In the genomic region with DNA sequence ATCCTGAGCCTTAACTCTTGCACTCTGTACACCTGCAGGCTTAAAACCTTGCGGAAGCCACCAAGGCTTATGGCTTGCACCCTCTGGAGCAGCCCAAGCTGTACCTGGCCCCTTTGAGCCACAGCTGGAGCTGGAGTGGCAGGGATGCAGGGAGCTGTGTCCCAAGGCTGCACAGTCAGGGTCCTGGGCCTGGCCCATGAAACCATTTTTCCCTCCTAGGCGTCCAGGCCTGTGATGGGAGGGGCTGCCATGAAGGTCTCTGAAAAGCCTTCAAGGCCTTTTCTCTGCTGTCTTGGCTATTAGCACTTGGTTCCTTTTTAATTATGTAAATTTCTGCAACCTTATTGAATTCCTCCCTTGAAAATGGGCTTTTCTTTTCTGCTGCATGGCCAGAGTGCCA, we compare ENCODE assay signal across 35 cellular contexts. TPM values are rescaled to one million over a fixed set of nuclear protein-coding genes. Genes with fewer than 3 reads are reported as not detected.
"Had no signal": no experiment of that assay in that cellular context is flagged by ENCODE, and none has a peak within 500 bp of the region (broad histone marks: within the 10 kb centered on the region; RNA-seq: fewer than 3 reads in every experiment).

No MANE protein-coding gene starts in this region.

- H3K4me3 ChIP-seq: adrenal gland, ascending aorta, body of pancreas, breast epithelium, cardiac muscle cell had no signal

- ATAC-seq: activated naive CD4-positive, alpha-beta T cell treated with anti-CD3 and anti-CD28 coated beads, Interleukin-2, amount 50 U/mL, for 72 hours; activated naive CD8-positive, alpha-beta T cell treated with anti-CD3 and anti-CD28 coated beads, Interleukin-2, amount 50 U/mL, for 24 hours; activated T-cell treated with anti-CD3 and anti-CD28 coated beads, Interleukin-2, amount 50 U/mL, for 4 hours; activated T-cell treated with anti-CD3 and anti-CD28 coated beads, Interleukin-2, amount 50 U/mL, for 72 hours; activated T-helper 17 cell treated with anti-CD3 and anti-CD28 coated beads, Interleukin-2, amount 50 U/mL, for 72 hours; body of pancreas had no signal

- H3K4me1 ChIP-seq: adrenal gland, ascending aorta, body of pancreas, breast epithelium had no signal

- H3K27me3 ChIP-seq: adrenal gland, ascending aorta, body of pancreas, brain microvascular endothelial cell, breast epithelium, cardiac muscle cell had no signal

- H3K27ac ChIP-seq: adrenal gland, ascending aorta, body of pancreas, brain microvascular endothelial cell, breast epithelium, cardiac muscle cell had no signal

- DNase-seq: activated effector memory CD4-positive, alpha-beta T cell treated with anti-CD3 and anti-CD28 coated beads, Interleukin-2, amount 50 U/mL, for 16 hours; activated effector memory CD4-positive, alpha-beta T cell treated with Interleukin-2 at 50 U/mL for 16 hours; activated gamma-delta T cell; activated gamma-delta T cell treated with Interleukin-2 at 50 U/mL for 16 hours; activated naive CD4-positive, alpha-beta T cell; activated naive CD4-positive, alpha-beta T cell treated with anti-CD3 and anti-CD28 coated beads for 36 hours; activated naive CD4-positive, alpha-beta T cell treated with anti-CD3 and anti-CD28 coated beads, Interleukin-2, amount 10 ng/mL, durations not matched to agents 7 days and 5 days; activated naive CD4-positive, alpha-beta T cell treated with anti-CD3 and anti-CD28 coated beads, Interleukin-2, amount 50 U/mL, for 16 hours; activated naive CD4-positive, alpha-beta T cell treated with Interleukin-2 at 50 U/mL for 16 hours; activated naive CD8-positive, alpha-beta T cell treated with anti-CD3 and anti-CD28 coated beads for 36 hours; activated naive CD8-positive, alpha-beta T cell treated with anti-CD3 and anti-CD28 coated beads, Interleukin-2, amount 10 ng/mL, durations not matched to agents 7 days and 5 days; activated naive CD8-positive, alpha-beta T cell treated with anti-CD3 and anti-CD28 coated beads, Interleukin-2, amount 50 U/mL, for 24 hours; activated T-cell treated with anti-CD3 and anti-CD28 coated beads, Interleukin-2, amount 50 U/mL, for 1 hour; activated T-cell treated with anti-CD3 and anti-CD28 coated beads, Interleukin-2, amount 50 U/mL, for 24 hours; activated T-cell treated with anti-CD3 and anti-CD28 coated beads, Interleukin-2, amount 50 U/mL, for 4 hours; activated T-cell treated with anti-CD3 and anti-CD28 coated beads, Interleukin-2, amount 50 U/mL, for 48 hours; activated T-cell treated with anti-CD3 and anti-CD28 coated beads, Interleukin-2, amount 50 U/mL, for 72 hours; adrenal gland; amniotic stem cell; amygdala; anterior cingulate cortex; aorta; body of pancreas; brain microvascular endothelial cell; caudate nucleus; central memory CD4-positive, alpha-beta T cell; cerebellar nuclear complex had no signal

- H3K9me3 ChIP-seq: adrenal gland, body of pancreas had no signal

- H3K36me3 ChIP-seq: adrenal gland, ascending aorta, brain microvascular endothelial cell, breast epithelium, cardiac muscle cell had no signal

RNA-seq across cellular contexts. Expression of gene FAM124B, which starts 56.4 kb away (rescaled TPM):
- total RNA-seq: astrocyte, bronchial epithelial cell, chondrocyte had no signal
- polyA plus RNA-seq: aorta had no signal
